11 cellular contexts compared by ENCODE assay signal in genomic region chr1:201647722-201648065, GRCh38.
A peak's percentile ranks its signal among the peaks of the same experiment; 100 is the strongest.
DNase-seq lines count a peak whose midpoint lies in the region; ATAC-seq, FAIRE-seq and TF ChIP-seq lines count a peak whose summit lies in the region.
"Had no signal": no experiment of that assay in that cellular context is flagged by ENCODE, and none has a peak within 500 bp of the region (broad histone marks: within the 10 kb centered on the region; RNA-seq: fewer than 3 reads in every experiment).

No MANE protein-coding gene starts in this region.

- H3K27me3 ChIP-seq in heart left ventricle: no peaks in the 10 kb centered on the region
- H3K27me3 ChIP-seq in muscle layer of duodenum (ENCODE audit: low read depth, low read length): no peaks in the 10 kb centered on the region
- H3K27me3 ChIP-seq in upper lobe of right lung: peaks cover 7% of the 10 kb centered on the region

- H3K27ac ChIP-seq in heart left ventricle: peak overlapping the region in 11 of 12 donors; percentile 54 to 94 (median 81)
- no peak overlapping the region for H3K27ac ChIP-seq in muscle layer of duodenum (ENCODE audit: low read length)
- no peak overlapping the region for H3K27ac ChIP-seq in upper lobe of right lung

- H3K4me1 ChIP-seq in heart left ventricle (peaks cover 4 to 69% (median 51%) of the 10 kb centered on the region in 12 donors), muscle layer of duodenum (ENCODE audit: control insufficient read depth in 1 of 2, insufficient read depth in 2 of 2, low read length in 2 of 2) (peaks cover 6 to 31% of the 10 kb centered on the region in 2 donors), upper lobe of right lung (peaks cover 16% of the 10 kb centered on the region)

- ATAC-seq in heart left ventricle: no peak
- ATAC-seq in upper lobe of right lung: no peak
- ATAC-seq in GM21423 (IDR thresholded peaks at IDR 0.05; ENCODE audit: unreplicated experiment): no peak

- 20 to 30% (median 27%) methylated on average over 17 of the region's 17 CpGs for WGBS in heart left ventricle, 4 donors

- intact Hi-C loops in heart left ventricle (cut with DNase I): loop anchor here in 5 of 10 donors (2.0 to 10.0 kb wide), 8 partner anchors 45 to 147 kb away; no protein-coding TSS in a partner anchor
- intact Hi-C loops in cardiac septum (cut with DNase I): loop anchor here (5.0 kb wide), 3 partner anchors 85 to 145 kb away; partner anchors contain the start of gene NAV1
- intact Hi-C loops in upper lobe of right lung (cut with DNase I): no loop called here

- TF ChIP-seq POLR2A in heart left ventricle (IDR thresholded peaks at IDR 0.05) (no peak), erythroblast (IDR thresholded peaks at IDR 0.05; ENCODE audit: low read length) (no peak)

- DNase-seq in heart left ventricle: no peak
- DNase-seq in cardiac septum (ENCODE audit: low spot score): no peak
- DNase-seq in choroid plexus epithelial cell (ENCODE audit: low read depth): no peak
- DNase-seq in upper lobe of right lung: no peak
- DNase-seq in RCC 7860 (ENCODE audit: low spot score): no peak
- DNase-seq in erythroblast (lab: John Stamatoyannopoulos, UW): no peak
- DNase-seq: activated naive CD4-positive, alpha-beta T cell treated with anti-CD3 and anti-CD28 coated beads, Interleukin-2, amount 50 U/mL, for 16 hours; NCI-H446 treated with DMSO at 0.1 percent for 48 hours; stimulated activated CD4-positive, alpha-beta T cell treated with anti-CD3 and anti-CD28 coated beads, Interleukin-12 subunit alpha, Interleukin-12 subunit beta, amount 100 ng/mL, for 4 hours had no signal

- TF ChIP-seq CTCF in heart left ventricle (IDR thresholded peaks at IDR 0.05): no peak
- no peak for TF ChIP-seq CTCF in choroid plexus epithelial cell (conservative IDR thresholded peaks at IDR 0.05; ENCODE audit: low read depth, low read length)
- no peak for TF ChIP-seq CTCF in upper lobe of right lung (IDR thresholded peaks at IDR 0.05)

- H3K36me3 ChIP-seq in heart left ventricle (peaks cover 0 to 7% (median 0%) of the 10 kb centered on the region in 9 donors), muscle layer of duodenum (ENCODE audit: control insufficient read depth in 1 of 2, insufficient read depth in 2 of 2, low read length in 2 of 2) (no peaks in the 10 kb centered on the region), upper lobe of right lung (no peaks in the 10 kb centered on the region)

- no peaks in the 10 kb centered on the region for H3K9me3 ChIP-seq in heart left ventricle
- H3K9me3 ChIP-seq in muscle layer of duodenum (ENCODE audit: control insufficient read depth in 1 of 2, low read length in 2 of 2): no peaks in the 10 kb centered on the region
- no peaks in the 10 kb centered on the region for H3K9me3 ChIP-seq in upper lobe of right lung

- H3K4me3 ChIP-seq in heart left ventricle (peak overlapping the region; percentile 36 to 93 (median 68)), choroid plexus epithelial cell (ENCODE audit: low read depth, low read length) (peak overlapping the region; percentile 77), muscle layer of duodenum (ENCODE audit: low read depth in 1 of 2, low read length in 2 of 2) (peak overlapping the region; percentile 44 to 72), upper lobe of right lung (peak overlapping the region; percentile 60)

- no peak for FAIRE-seq in RCC 7860 (lab: Jason Lieb, UNC)

Comparison
In these comparisons a context has a peak if more than half of its experiments do, and no peak if none do; other contexts are left out.
1. H3K27ac ChIP-seq: peak in heart left ventricle (11 of 12); none in muscle layer of duodenum (single experiment) and upper lobe of right lung (single experiment).
2. Peak in every context shown above with its lines, with median percentiles within 50 percentile points of each other: H3K4me3 ChIP-seq.